In the genomic region with DNA sequence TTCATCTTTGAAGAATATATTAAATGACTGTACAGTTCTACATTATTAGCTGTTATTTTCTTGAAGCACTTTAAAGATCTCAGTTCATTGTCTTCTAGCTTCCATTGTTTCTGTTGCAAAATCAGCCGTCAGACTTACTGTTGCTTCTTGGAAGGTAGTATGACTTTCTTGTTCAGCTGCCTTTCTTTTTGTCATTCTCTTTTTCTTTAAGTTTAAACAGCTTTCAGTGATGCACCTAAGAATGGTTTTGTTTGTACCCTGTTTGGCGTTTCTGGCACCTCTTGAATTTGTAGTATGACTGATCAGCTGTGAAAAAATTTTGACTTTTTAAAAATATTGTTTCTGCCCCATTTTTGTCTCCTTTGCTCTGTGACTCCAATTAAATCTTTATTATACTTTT, we compare ENCODE assay signal across 13 cellular contexts. TPM values are rescaled to one million over a fixed set of nuclear protein-coding genes. Genes with fewer than 3 reads are reported as not detected.
A peak's percentile ranks its signal among the peaks of the same experiment; 100 is the strongest.
DNase-seq lines count a peak whose midpoint lies in the region; ATAC-seq, FAIRE-seq and TF ChIP-seq lines count a peak whose summit lies in the region.
"Had no signal": no experiment of that assay in that cellular context is flagged by ENCODE, and none has a peak within 500 bp of the region (broad histone marks: within the 10 kb centered on the region; RNA-seq: fewer than 3 reads in every experiment).

No MANE protein-coding gene starts in this region.

- peaks cover 46% of the 10 kb centered on the region for H4K20me1 ChIP-seq in HepG2 (ENCODE audit: insufficient read depth, low read length)

- CTCF ChIA-PET in HepG2 (lab: Yijun Ruan, JAX; ENCODE audit: low intra/inter-chr PET ratio, low total read pairs): no interaction called here

- in situ Hi-C loops in HepG2 (cut with HindIII; ENCODE audit: extremely low pct_ligation_motif_present, low pct_unique_long_range_greater_than_20kb): no loop called here

- no peak overlapping the region for H3K9ac ChIP-seq in HepG2 (ENCODE audit: insufficient read depth, low read depth, low read length)

- H3K4me3 ChIP-seq in HepG2 (replicated peaks in 1 of 3; ENCODE audit: insufficient read depth in 1 of 3, low read depth in 2 of 3, low read length in 3 of 3): no peak overlapping the region
- no peak overlapping the region for H3K4me3 ChIP-seq in right lobe of liver
- H3K4me3 ChIP-seq: smooth muscle cell had no signal

- H3K4me1 ChIP-seq in HepG2 (ENCODE audit: insufficient read depth, low read length) (peaks cover 15% of the 10 kb centered on the region), right lobe of liver (peaks cover 0 to 30% (median 3%) of the 10 kb centered on the region in 4 donors)

- H3K4me2 ChIP-seq in HepG2 (ENCODE audit: low read depth, low read length): no peak overlapping the region
- H3K4me2 ChIP-seq: smooth muscle cell had no signal

- H3K9me3 ChIP-seq in HepG2 (ENCODE audit: low read length): peaks cover 16% of the 10 kb centered on the region
- peaks cover 0 to 5% (median 0%) of the 10 kb centered on the region in 4 donors for H3K9me3 ChIP-seq in right lobe of liver

- H3K27ac ChIP-seq in HepG2 (ENCODE audit: extremely low read length, insufficient read depth, low read length) (no peak overlapping the region), right lobe of liver (no peak overlapping the region)

- no peak overlapping the region for H2AFZ ChIP-seq in HepG2 (ENCODE audit: low read length)

- H3K79me2 ChIP-seq in HepG2 (ENCODE audit: insufficient read depth, low read length): peaks cover 94% of the 10 kb centered on the region

- TF ChIP-seq EP300 in HepG2 (IDR thresholded peaks at IDR 0.05; ENCODE audit: low read depth in 2 of 2, low read length in 2 of 2): no peak
- no peak for TF ChIP-seq EP300 in HepG2 (CRISPR knock-in tag; IDR thresholded peaks at IDR 0.05; ENCODE audit: borderline replicate concordance)

- TF ChIP-seq CTCF in HepG2 (CRISPR knock-in tag; IDR thresholded peaks at IDR 0.05) (no peak), right lobe of liver (IDR thresholded peaks at IDR 0.05) (no peak)

- TF ChIP-seq POLR2A in HepG2 (IDR thresholded peaks at IDR 0.05; ENCODE audit: insufficient read depth in 1 of 2, low read depth in 2 of 2, low read length in 2 of 2): no peak
- TF ChIP-seq POLR2A in right lobe of liver (IDR thresholded peaks at IDR 0.05): no peak

- no peak for FAIRE-seq in HepG2 (lab: Jason Lieb, UNC)
- FAIRE-seq: bronchial epithelial cell had no signal

- DNase-seq in HepG2 (ENCODE audit: low spot score) (peak; percentile 20), right lobe of liver (no peak), RPMI7951 (ENCODE audit: low read depth) (peak; percentile 26), dermis blood vessel endothelial cell (peak; percentile 30), GM19240 (ENCODE audit: insufficient read length, low spot score) (no peak)
- DNase-seq: activated CD4-positive, alpha-beta T cell treated with anti-CD3 and anti-CD28 coated beads, Interleukin-2, amount 50 U/mL, for 48 hours; activated effector memory CD4-positive, alpha-beta T cell treated with Interleukin-2 at 50 U/mL for 16 hours; PC-3 had no signal

- H3K27me3 ChIP-seq in HepG2 (ENCODE audit: control insufficient read depth in 1 of 2, insufficient read depth in 2 of 2, low read length in 2 of 2) (no peaks in the 10 kb centered on the region), right lobe of liver (no peaks in the 10 kb centered on the region)

- intact Hi-C loops in HepG2 (cut with micrococcal nuclease; ENCODE audit: unreplicated experiment) (no loop called here), right lobe of liver (cut with DNase I) (no loop called here)

- BruUV-seq in HepG2 (replicated peaks; lab: Mats Ljungman, UMichigan): no TSS peak

- H3K36me3 ChIP-seq in HepG2 (replicated peaks in 1 of 2; ENCODE audit: control insufficient read depth in 1 of 2, insufficient read depth in 2 of 2, low read length in 2 of 2) (peaks cover 0 to 10% of the 10 kb centered on the region in 2 experiments; a peak in 2 of 5 replicates), right lobe of liver (no peaks in the 10 kb centered on the region)

- POLR2A ChIA-PET in HepG2 (lab: Yijun Ruan, JAX): interaction anchor here (1.2 kb wide), 1 partner anchor 9 kb away, joined by 3 read pairs; a partner anchor contains a TSS

- no peak for ATAC-seq in HepG2
- no peak for ATAC-seq in right lobe of liver
- ATAC-seq in HG03139 (IDR thresholded peaks at IDR 0.05; ENCODE audit: unreplicated experiment): no peak
- ATAC-seq in GM19455 (IDR thresholded peaks at IDR 0.05; ENCODE audit: unreplicated experiment): no peak
- no peak for ATAC-seq in HG03175 (IDR thresholded peaks at IDR 0.05; ENCODE audit: unreplicated experiment)
- ATAC-seq: PC-3 had no signal

- WGBS in HepG2 (ENCODE audit: low lambda C conversion rate): 97% methylated on average over 2 of the region's 2 CpGs
- WGBS in right lobe of liver (ENCODE audit: insufficient coverage, low coverage, low lambda C conversion rate, missing lambda C conversion rate): 83% methylated on average over 2 of the region's 2 CpGs

- no peak for TF ChIP-seq RAD21 in HepG2 (CRISPR knock-in tag; IDR thresholded peaks at IDR 0.05)

TF ChIP-seq in HepG2, 621 proteins besides CTCF, POLR2A, EP300 and RAD21:
- TF ChIP-seq SNAPC2 (CRISPR knock-in tag; IDR thresholded peaks at IDR 0.05): no peak
- peak; percentile 100 for TF ChIP-seq ZNF317 (CRISPR knock-in tag; IDR thresholded peaks at IDR 0.05)
- TF ChIP-seq, protein P1, sequence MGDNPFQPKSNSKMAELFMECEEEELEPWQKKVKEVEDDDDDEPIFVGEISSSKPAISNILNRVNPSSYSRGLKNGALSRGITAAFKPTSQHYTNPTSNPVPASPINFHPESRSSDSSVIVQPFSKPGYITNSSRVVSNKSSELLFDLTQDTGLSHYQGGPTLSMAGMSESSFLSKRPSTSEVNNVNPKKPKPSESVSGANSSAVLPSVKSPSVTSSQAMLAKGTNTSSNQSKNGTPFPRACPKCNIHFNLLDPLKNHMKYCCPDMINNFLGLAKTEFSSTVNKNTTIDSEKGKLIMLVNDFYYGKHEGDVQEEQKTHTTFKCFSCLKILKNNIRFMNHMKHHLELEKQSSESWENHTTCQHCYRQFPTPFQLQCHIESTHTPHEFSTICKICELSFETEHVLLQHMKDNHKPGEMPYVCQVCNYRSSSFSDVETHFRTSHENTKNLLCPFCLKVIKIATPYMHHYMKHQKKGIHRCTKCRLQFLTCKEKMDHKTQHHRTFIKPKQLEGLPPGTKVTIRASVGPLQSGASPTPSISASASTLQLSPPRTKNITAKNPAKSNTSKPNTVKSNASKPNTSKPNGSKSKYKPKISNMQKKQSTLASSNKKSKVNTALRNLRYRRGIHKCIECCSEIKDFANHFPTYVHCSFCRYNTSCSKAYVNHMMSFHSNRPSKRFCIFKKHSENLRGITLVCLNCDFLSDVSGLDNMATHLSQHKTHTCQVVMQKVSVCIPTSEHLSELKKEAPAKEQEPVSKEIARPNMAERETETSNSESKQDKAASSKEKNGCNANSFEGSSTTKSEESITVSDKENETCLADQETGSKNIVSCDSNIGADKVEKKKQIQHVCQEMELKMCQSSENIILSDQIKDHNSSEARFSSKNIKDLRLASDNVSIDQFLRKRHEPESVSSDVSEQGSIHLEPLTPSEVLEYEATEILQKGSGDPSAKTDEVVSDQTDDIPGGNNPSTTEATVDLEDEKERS (CRISPR knock-in tag; IDR thresholded peaks at IDR 0.05): peak; percentile 75; the same call in 1 of the 2 replicates

RNA-seq across cellular contexts. Expression of a gene that starts 9.3 kb away (rescaled TPM):
- total RNA-seq in HepG2 (2016; rRNA removed; fragmentation: Illumina TruSeq; extraction: Trizol): 43.5 and 75.4 TPM in 2 replicates
- 196 and 227 TPM in 2 replicates for total RNA-seq in HepG2 (2016; cell fraction: cytosol; rRNA removed; fragmentation: Illumina TruSeq; extraction: Trizol; ENCODE audit: low read depth)
- 44.4 and 68.0 TPM in 2 replicates for total RNA-seq in HepG2 (2016; cell fraction: insoluble cytoplasmic fraction; rRNA removed; fragmentation: Illumina TruSeq; extraction: Trizol)
- total RNA-seq in HepG2 (2016; cell fraction: membrane; rRNA removed; fragmentation: Illumina TruSeq; extraction: Trizol): 54.9 and 65.8 TPM in 2 replicates
- total RNA-seq in HepG2 (2016; cell fraction: nucleus; rRNA removed; fragmentation: Illumina TruSeq; extraction: Trizol): 58.0 and 68.3 TPM in 2 replicates
- 32.3 and 33.6 TPM in 2 replicates for polyA plus RNA-seq in HepG2 (2011; rRNA removed)
- polyA plus RNA-seq in HepG2 (2011; cell fraction: cytosol; rRNA removed): 14.1 and 18.4 TPM in 2 replicates
- 25.8 and 30.7 TPM in 2 replicates for polyA plus RNA-seq in HepG2 (2011; cell fraction: nucleus; rRNA removed)
- polyA plus RNA-seq in HepG2 (2012): 21.2 and 22.6 TPM in 2 replicates
- polyA plus RNA-seq in HepG2 (2016; cell fraction: cytosol; fragmentation: Illumina TruSeq; extraction: Trizol; ENCODE audit: low read depth): 3.1 and 4.1 TPM in 2 replicates
- 37.1 and 39.7 TPM in 2 replicates for polyA plus RNA-seq in HepG2 (2016; cell fraction: insoluble cytoplasmic fraction; fragmentation: Illumina TruSeq; extraction: Trizol; ENCODE audit: low read depth)
- 7.0 and 7.1 TPM in 2 replicates for polyA plus RNA-seq in HepG2 (2016; cell fraction: membrane; fragmentation: Illumina TruSeq; extraction: Trizol; ENCODE audit: low read depth)
- 28.0 and 32.6 TPM in 2 replicates for polyA plus RNA-seq in HepG2 (2016; cell fraction: nucleus; fragmentation: Illumina TruSeq; extraction: Trizol; ENCODE audit: insufficient read depth, low read depth)
- polyA minus RNA-seq in HepG2 (2011; rRNA and poly(A)+ RNA removed; ENCODE audit: low replicate concordance): 115 and 131 TPM in 2 replicates
- 49.2 and 66.9 TPM in 2 replicates for polyA minus RNA-seq in HepG2 (2011; cell fraction: cytosol; rRNA and poly(A)+ RNA removed)
- polyA minus RNA-seq in HepG2 (2011; cell fraction: nucleus; rRNA and poly(A)+ RNA removed): 192 and 216 TPM in 2 replicates
- total RNA-seq in right lobe of liver: 10 to 100 TPM; 24.0 to 39.6 (median 35.1) TPM
- total RNA-seq in RPMI7951 (2014; rRNA removed; shearing (Covaris generic)): 25.5 and 32.0 TPM in 2 replicates
- 34.5 and 43.9 TPM in 2 replicates for total RNA-seq in dermis blood vessel endothelial cell

Comparison
In these comparisons a context has a peak if more than half of its experiments do, and no peak if none do; other contexts are left out.
1. DNase-seq: peak in HepG2 (single experiment), RPMI7951 (single experiment) and dermis blood vessel endothelial cell (single experiment); none in right lobe of liver (0 of 3) and GM19240 (single experiment).